ENCODE assay signal across 22 cellular contexts in the genomic region with DNA sequence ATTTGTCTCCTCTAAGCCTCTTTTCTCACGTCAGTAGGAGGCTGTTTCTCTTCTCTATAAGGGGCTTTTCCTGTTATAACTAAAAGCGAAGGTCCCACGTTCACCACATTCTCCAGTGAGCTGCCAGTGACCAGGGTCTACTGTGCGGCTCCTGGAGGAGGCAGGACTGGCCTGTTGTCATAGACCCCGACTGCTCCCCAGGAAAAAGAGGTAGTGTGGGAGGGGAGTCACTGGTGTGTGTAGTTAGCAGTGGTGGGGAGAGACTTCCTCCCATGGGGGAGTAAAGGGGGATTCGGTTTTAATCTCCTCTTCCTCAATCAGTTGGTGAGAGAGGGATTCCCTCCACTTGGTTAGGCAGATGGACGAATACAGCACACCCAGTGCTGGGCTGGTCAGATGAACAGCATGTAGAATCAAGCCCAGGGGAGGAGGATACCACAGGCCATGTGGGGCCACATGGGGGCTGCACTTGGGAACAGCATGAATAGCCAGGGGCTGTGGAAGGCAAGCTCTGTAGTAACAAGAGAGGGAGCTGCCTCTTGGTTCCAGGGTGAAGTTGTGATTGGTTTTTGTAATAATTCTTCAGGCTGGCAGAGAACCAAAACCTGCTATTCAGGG.
DNase-seq lines count a peak whose midpoint lies in the region; ATAC-seq, FAIRE-seq and TF ChIP-seq lines count a peak whose summit lies in the region.
"Had no signal": no experiment of that assay in that cellular context is flagged by ENCODE, and none has a peak within 500 bp of the region (broad histone marks: within the 10 kb centered on the region; RNA-seq: fewer than 3 reads in every experiment).

No MANE protein-coding gene starts in this region.

- no peaks in the 10 kb centered on the region for H3K9me3 ChIP-seq in Loucy (ENCODE audit: insufficient read depth, low read depth, low read length)
- H3K9me3 ChIP-seq in ectodermal cell (ENCODE audit: control insufficient read depth, low read length) = no peaks in the 10 kb centered on the region
- no peaks in the 10 kb centered on the region for H3K9me3 ChIP-seq in osteoblast (ENCODE audit: low read depth, low read length)
- H3K9me3 ChIP-seq in kidney (ENCODE audit: control insufficient read depth in 1 of 2, low read length in 2 of 2) = no peaks in the 10 kb centered on the region
- no peaks in the 10 kb centered on the region for H3K9me3 ChIP-seq in T-helper 17 cell (ENCODE audit: control insufficient read depth, low read length, poor library complexity, severe bottlenecking)
- H3K9me3 ChIP-seq: tibial artery had no signal

- H3K79me2 ChIP-seq in Loucy (ENCODE audit: insufficient read depth, low read length) (no peaks in the 10 kb centered on the region), osteoblast (ENCODE audit: insufficient read depth, low read length) (no peaks in the 10 kb centered on the region)

- H3K4me1 Mint-ChIP-seq in T-helper 17 cell = no peaks in the 10 kb centered on the region

- H3F3A ChIP-seq in Loucy (ENCODE audit: low read depth) = no peaks in the 10 kb centered on the region

- no peak for FAIRE-seq in kidney (lab: Jason Lieb, UNC)
- FAIRE-seq: H1 had no signal

- 39 to 43% methylated on average over 7 of the region's 7 CpGs for WGBS in ectodermal cell, 2 experiments

- intact Hi-C loops in kidney (cut with DNase I) = no loop called here

- no peaks in the 10 kb centered on the region for H4K20me1 ChIP-seq in Loucy (ENCODE audit: insufficient read depth, low read length, poor library complexity, severe bottlenecking)
- H4K20me1 ChIP-seq in osteoblast (ENCODE audit: insufficient read depth, low read length) = no peaks in the 10 kb centered on the region

- peak; percentile 5 for DNase-seq in CD1c-positive myeloid dendritic cell (ENCODE audit: extremely low spot score)
- DNase-seq in osteoblast (ENCODE audit: insufficient read length, low spot score, missing footprints) = no peak
- no peak for DNase-seq in kidney
- DNase-seq in Ammon's horn (ENCODE audit: low spot score) = no peak
- no peak for DNase-seq in T-helper 17 cell
- DNase-seq in DMS114 treated with DMSO at 0.1 percent for 48 hours (lab: John Stamatoyannopoulos, UW; ENCODE audit: unreplicated experiment) = no peak
- DNase-seq: activated CD4-positive, CD25-positive, alpha-beta regulatory T cell treated with anti-CD3 and anti-CD28 coated beads, Interleukin-2, amount 50 U/mL, for 72 hours; activated naive CD4-positive, alpha-beta T cell treated with Interleukin-2 at 50 U/mL for 16 hours; activated T-cell treated with anti-CD3 and anti-CD28 coated beads, Interleukin-2, amount 50 U/mL, for 4 hours; amniotic stem cell; cortex of kidney; mesendoderm; NCI-H1694; NCI-H526 treated with DMSO at 0.1 percent for 48 hours; stimulated activated naive CD8-positive, alpha-beta T cell treated with anti-CD3 and anti-CD28 coated beads, Interleukin-15, Interleukin-2, amounts not matched to agents 100 U/mL and 50 U/mL, for 24 hours; SW 1271; tibial artery had no signal

- H2AFZ ChIP-seq in Loucy (ENCODE audit: low read length) = peak overlapping the region; percentile 54; the same call in 1 of the 2 replicates
- H2AFZ ChIP-seq in osteoblast (ENCODE audit: low read length) = no peak overlapping the region

- H3K27ac Mint-ChIP-seq in T-helper 17 cell = no peak overlapping the region

- TF ChIP-seq CTCF in Loucy (conservative IDR thresholded peaks at IDR 0.05; ENCODE audit: low read length) (no peak), osteoblast (IDR thresholded peaks at IDR 0.05; ENCODE audit: extremely low read depth, low read depth, low read length) (no peak), kidney (IDR thresholded peaks at IDR 0.05; ENCODE audit: borderline replicate concordance, extremely low read depth, insufficient read depth) (no peak)

- peaks cover 64% of the 10 kb centered on the region for H3K4me1 ChIP-seq in Loucy (ENCODE audit: insufficient read depth, low read length, poor library complexity, severe bottlenecking)
- H3K4me1 ChIP-seq in ectodermal cell (ENCODE audit: control insufficient read depth, insufficient read depth, low read length) = peaks cover 27% of the 10 kb centered on the region
- peaks cover 25% of the 10 kb centered on the region for H3K4me1 ChIP-seq in osteoblast (ENCODE audit: insufficient read depth, low read length)
- H3K4me1 ChIP-seq in kidney (ENCODE audit: control insufficient read depth in 1 of 2, insufficient read depth in 1 of 2, low read depth in 1 of 2, low read length in 2 of 2) = no peaks in the 10 kb centered on the region

- H3K4me3 ChIP-seq in Loucy (ENCODE audit: low read length, poor library complexity, severe bottlenecking) (no peak overlapping the region), ectodermal cell (ENCODE audit: insufficient read depth, low read depth, low read length) (no peak overlapping the region), osteoblast (ENCODE audit: insufficient read depth, low read length) (no peak overlapping the region), kidney (ENCODE audit: low read length in 2 of 2) (no peak overlapping the region)
- H3K4me3 ChIP-seq: skin epidermis, tibial artery had no signal

- no peak overlapping the region for H3K4me3 Mint-ChIP-seq in T-helper 17 cell
- H3K4me3 Mint-ChIP-seq: activated T-cell treated with anti-CD3 and anti-CD28 coated beads, Interleukin-2, amount 50 U/mL, for 4 hours had no signal

- H3K27me3 ChIP-seq in Loucy (ENCODE audit: insufficient read depth, low read length, poor library complexity, severe bottlenecking) = no peaks in the 10 kb centered on the region
- H3K27me3 ChIP-seq in ectodermal cell (ENCODE audit: control insufficient read depth, insufficient read depth, low read length, poor library complexity, severe bottlenecking) = no peaks in the 10 kb centered on the region
- H3K27me3 ChIP-seq in osteoblast (ENCODE audit: insufficient read depth, low read length) = no peaks in the 10 kb centered on the region
- H3K27me3 ChIP-seq: tibial artery had no signal

- peak overlapping the region; percentile 35 for H3K4me2 ChIP-seq in Loucy (ENCODE audit: low read depth, low read length, poor library complexity, severe bottlenecking)
- no peak overlapping the region for H3K4me2 ChIP-seq in osteoblast (ENCODE audit: insufficient read depth, low read length)

- H3K9ac ChIP-seq in Loucy (ENCODE audit: low read depth, low read length, poor library complexity, severe bottlenecking) (peak overlapping the region; percentile 46), kidney (ENCODE audit: low read length in 2 of 2) (no peak overlapping the region)

- H3K36me3 Mint-ChIP-seq in T-helper 17 cell (ENCODE audit: low read depth) = no peaks in the 10 kb centered on the region

- H3K36me3 ChIP-seq in Loucy (ENCODE audit: insufficient read depth, low read length) (no peaks in the 10 kb centered on the region), ectodermal cell (ENCODE audit: control insufficient read depth, insufficient read depth, low read length) (no peaks in the 10 kb centered on the region), osteoblast (ENCODE audit: insufficient read depth, low read length) (no peaks in the 10 kb centered on the region), kidney (ENCODE audit: control insufficient read depth in 1 of 2, insufficient read depth in 2 of 2, low read length in 2 of 2) (no peaks in the 10 kb centered on the region)
- H3K36me3 ChIP-seq: tibial artery had no signal

- ATAC-seq in T-helper 17 cell = no peak
- ATAC-seq: activated T-cell treated with anti-CD3 and anti-CD28 coated beads, Interleukin-2, amount 50 U/mL, for 4 hours; Right ventricle myocardium inferior; stimulated activated naive CD8-positive, alpha-beta T cell treated with anti-CD3 and anti-CD28 coated beads, Interleukin-15, Interleukin-2, amounts not matched to agents 100 U/mL and 50 U/mL, for 24 hours had no signal

- H3K27me3 Mint-ChIP-seq in T-helper 17 cell = peaks cover 52% of the 10 kb centered on the region

- peak overlapping the region; percentile 61 for H3K27ac ChIP-seq in ectodermal cell (ENCODE audit: insufficient read depth, low read depth, low read length, poor library complexity, severe bottlenecking)
- H3K27ac ChIP-seq in osteoblast (ENCODE audit: low read depth, low read length) = peak overlapping the region; percentile 32
- H3K27ac ChIP-seq in kidney (ENCODE audit: low read depth in 2 of 2, low read length in 2 of 2) = no peak overlapping the region
- H3K27ac ChIP-seq: skin epidermis, tibial artery had no signal

- no peaks in the 10 kb centered on the region for H3K9me2 ChIP-seq in Loucy (replicated peaks; ENCODE audit: low read depth, low read length)

Comparison
In these comparisons a context has a peak if more than half of its experiments do, and no peak if none do; other contexts are left out.
1. H3K27ac ChIP-seq: peak in ectodermal cell (single experiment) and osteoblast (single experiment); none in kidney (0 of 2).